9 cellular contexts compared by ENCODE assay signal in genomic region chr6:136772685-136773472, GRCh38. TPM values are rescaled to one million over a fixed set of nuclear protein-coding genes. Genes with fewer than 3 reads are reported as not detected.
DNase-seq lines count a peak whose midpoint lies in the region; ATAC-seq, FAIRE-seq and TF ChIP-seq lines count a peak whose summit lies in the region.
"Had no signal": no experiment of that assay in that cellular context is flagged by ENCODE, and none has a peak within 500 bp of the region (broad histone marks: within the 10 kb centered on the region; RNA-seq: fewer than 3 reads in every experiment).

No MANE protein-coding gene starts in this region.

- no peak overlapping the region for H2AFZ ChIP-seq in K562 (ENCODE audit: low read depth, low read length)

- peak; percentile 71 for ATAC-seq in GM19467 (IDR thresholded peaks at IDR 0.05; ENCODE audit: unreplicated experiment)
- ATAC-seq in HG03442 (IDR thresholded peaks at IDR 0.05; ENCODE audit: unreplicated experiment) = peak; percentile 56
- peak; percentile 49 for ATAC-seq in K562

- no peaks in the 10 kb centered on the region for H4K20me1 ChIP-seq in K562 (replicated peaks; ENCODE audit: control insufficient read depth, insufficient read depth, low read length)

- TF ChIP-seq CTCF in K562 (IDR thresholded peaks at IDR 0.05 in 2 of 3, conservative IDR thresholded peaks at IDR 0.05 in 1 of 3; ENCODE audit: insufficient read depth in 2 of 3, low read depth in 1 of 3, low read length in 3 of 3) (no peak), stomach (IDR thresholded peaks at IDR 0.05) (no peak), D721Med (IDR thresholded peaks at IDR 0.05; ENCODE audit: insufficient read depth, missing control alignments) (no peak), vagina (IDR thresholded peaks at IDR 0.05) (no peak)

- FAIRE-seq in K562 (lab: Jason Lieb, UNC) (no peak), D721Med (lab: Jason Lieb, UNC) (no peak)

- intact Hi-C loops in K562 (cut with micrococcal nuclease) (no loop called here), stomach (cut with DNase I; ENCODE audit: low total_unique reads) (no loop called here), vagina (cut with DNase I) (no loop called here)

- in situ Hi-C loops in K562 (cut with MboI) = no loop called here

- no peaks in the 10 kb centered on the region for H3K27me3 ChIP-seq in K562 (ENCODE audit: control insufficient read depth in 2 of 2, insufficient read depth in 2 of 2, low read length in 2 of 2)
- no peaks in the 10 kb centered on the region for H3K27me3 ChIP-seq in stomach
- no peaks in the 10 kb centered on the region for H3K27me3 ChIP-seq in vagina

- TF ChIP-seq RAD21 in K562 (CRISPR knock-in tag; conservative IDR thresholded peaks at IDR 0.05 in 1 of 2, IDR thresholded peaks at IDR 0.05 in 1 of 2) = no peak

- 23% methylated on average over 6 of the region's 6 CpGs for WGBS in K562 (ENCODE audit: insufficient coverage, low coverage, missing lambda C conversion rate)
- 50 to 82% (median 58%) methylated on average over 6 of the region's 6 CpGs for WGBS in stomach, 5 donors

- no peaks in the 10 kb centered on the region for H3K9me3 ChIP-seq in K562 (replicated peaks; ENCODE audit: control insufficient read depth, insufficient read depth, low read depth, low read length)
- no peaks in the 10 kb centered on the region for H3K9me3 ChIP-seq in stomach
- no peaks in the 10 kb centered on the region for H3K9me3 ChIP-seq in vagina

- peak; percentile 82 for DNase-seq in DMS79 treated with DMSO at 0.1 percent for 48 hours (lab: John Stamatoyannopoulos, UW)
- no peak for DNase-seq in K562 (ENCODE audit: extremely low read depth in 1 of 4, low spot score in 3 of 4)
- DNase-seq in stomach = no peak
- DNase-seq in D721Med (ENCODE audit: insufficient read length, low spot score) = no peak
- no peak for DNase-seq in activated CD8-positive, alpha-beta memory T cell treated with anti-CD3 and anti-CD28 coated beads, Interleukin-2, amount 50 U/mL, for 4 hours
- no peak for DNase-seq in vagina (ENCODE audit: extremely low spot score in 2 of 2)
- DNase-seq: right cardiac atrium had no signal

- H3K27ac ChIP-seq in K562 (ENCODE audit: extremely low read depth, low read depth, low read length) (peak overlapping the region; percentile 46; the same call in 1 of the 3 replicates), stomach (peak overlapping the region in 3 of 5 donors; percentile 45 to 59 (median 53)), vagina (no peak overlapping the region)

- H3K4me2 ChIP-seq in K562 (ENCODE audit: insufficient read depth, low read length) = no peak overlapping the region

- POLR2A ChIA-PET in K562 (lab: Yijun Ruan, JAX) = interaction anchor here (1.1 to 1.8 kb wide), 2 partner anchors 10 to 13 kb away, joined by 3 to 10 read pairs; no protein-coding TSS in a partner anchor

- TF ChIP-seq POLR2A in K562 (conservative IDR thresholded peaks at IDR 0.05) (no peak), stomach (IDR thresholded peaks at IDR 0.05) (no peak), vagina (IDR thresholded peaks at IDR 0.05) (no peak)

- CTCF ChIA-PET in K562 (lab: Yijun Ruan, JAX; ENCODE audit: low intra/inter-chr PET ratio) = no interaction called here

- no peak for TF ChIP-seq EP300 in K562 (IDR thresholded peaks at IDR 0.05; ENCODE audit: low read length)
- no peak for TF ChIP-seq EP300 in stomach (IDR thresholded peaks at IDR 0.05)

- peaks cover 92% of the 10 kb centered on the region for H3K79me2 ChIP-seq in K562 (ENCODE audit: control insufficient read depth, insufficient read depth, low read length)

- H3K4me3 ChIP-seq in K562 (no peak overlapping the region), stomach (no peak overlapping the region), vagina (no peak overlapping the region)

- no peaks in the 10 kb centered on the region for H3K9me1 ChIP-seq in K562 (ENCODE audit: control insufficient read depth, insufficient read depth, low read length)

- BruUV-seq in K562 (replicated peaks; lab: Mats Ljungman, UMichigan) = no TSS peak

- H3K36me3 ChIP-seq in K562 (ENCODE audit: control insufficient read depth, insufficient read depth, low read length) = no peaks in the 10 kb centered on the region
- no peaks in the 10 kb centered on the region for H3K36me3 ChIP-seq in stomach
- H3K36me3 ChIP-seq in vagina = no peaks in the 10 kb centered on the region

- no peak overlapping the region for H3K9ac ChIP-seq in K562 (ENCODE audit: insufficient read depth in 1 of 2, low read depth in 2 of 2, low read length in 2 of 2)

- H3K4me1 ChIP-seq in K562 (replicated peaks in 1 of 2; ENCODE audit: control insufficient read depth in 2 of 2, insufficient read depth in 2 of 2, low read length in 2 of 2) (peaks cover 0 to 16% of the 10 kb centered on the region in 2 experiments; a peak in 3 of 5 replicates), stomach (peaks cover 13 to 63% (median 47%) of the 10 kb centered on the region in 4 donors), vagina (peaks cover 53% of the 10 kb centered on the region)

TF ChIP-seq in K562, 482 proteins besides CTCF, POLR2A, EP300 and RAD21 (continues in another document):
- TF ChIP-seq, protein P1, sequence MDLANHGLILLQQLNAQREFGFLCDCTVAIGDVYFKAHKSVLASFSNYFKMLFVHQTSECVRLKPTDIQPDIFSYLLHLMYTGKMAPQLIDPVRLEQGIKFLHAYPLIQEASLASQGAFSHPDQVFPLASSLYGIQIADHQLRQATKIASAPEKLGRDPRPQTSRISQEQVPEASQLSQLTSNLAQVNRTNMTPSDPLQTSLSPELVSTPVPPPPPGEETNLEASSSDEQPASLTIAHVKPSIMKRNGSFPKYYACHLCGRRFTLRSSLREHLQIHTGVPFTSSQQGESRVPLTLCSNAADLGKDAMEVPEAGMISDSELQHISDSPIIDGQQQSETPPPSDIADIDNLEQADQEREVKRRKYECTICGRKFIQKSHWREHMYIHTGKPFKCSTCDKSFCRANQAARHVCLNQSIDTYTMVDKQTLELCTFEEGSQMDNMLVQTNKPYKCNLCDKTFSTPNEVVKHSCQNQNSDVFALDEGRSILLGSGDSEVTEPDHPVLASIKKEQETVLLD (IDR thresholded peaks at IDR 0.05) = no peak
- TF ChIP-seq RBM14 (IDR thresholded peaks at IDR 0.05; ENCODE audit: borderline replicate concordance, insufficient read depth, low read depth, low read length) = no peak
- TF ChIP-seq ZEB2 (IDR thresholded peaks at IDR 0.05) = 0 out of 2 replicates have a peak, but pooled peaks have one; percentile 43
- TF ChIP-seq ADNP (tag; IDR thresholded peaks at IDR 0.05) = no peak
- no peak for TF ChIP-seq THRAP3 (IDR thresholded peaks at IDR 0.05; ENCODE audit: borderline replicate concordance)
- TF ChIP-seq TCF15 (CRISPR knock-in tag; IDR thresholded peaks at IDR 0.05) = 0 out of 2 replicates have a peak, but pooled peaks have one; percentile 77

RNA-seq across cellular contexts. Expression of gene MAP3K5, which starts 19.4 kb away (rescaled TPM):
- 17.0 and 33.7 TPM in 2 replicates for total RNA-seq in K562 (2011; cell fraction: chromatin; rRNA removed; ENCODE audit: low replicate concordance)
- total RNA-seq in K562 (2011; cell fraction: nucleolus; rRNA removed) = 7.8 and 10.1 TPM in 2 replicates
- total RNA-seq in K562 (2011; cell fraction: nucleoplasm; rRNA removed) = 10.5 and 10.6 TPM in 2 replicates
- total RNA-seq in K562 (2014; rRNA removed) = 10.4 and 11.6 TPM in 2 replicates
- 12.7 and 15.3 TPM in 2 replicates for total RNA-seq in K562 (2014; rRNA removed; fragmentation: Illumina TruSeq; extraction: Trizol)
- total RNA-seq in K562 (2015; rRNA removed; fragmentation: Illumina TruSeq; extraction: Trizol) = 9.2 and 9.9 TPM in 2 replicates
- total RNA-seq in K562 (2021) = 11.7 and 13.0 TPM in 2 replicates
- 7.9 and 9.1 TPM in 2 replicates for polyA plus RNA-seq in K562 (2011; rRNA removed)
- polyA plus RNA-seq in K562 (2011; cell fraction: cytosol; rRNA removed) = 2.1 and 3.6 TPM in 2 replicates
- 6.2 and 8.7 TPM in 2 replicates for polyA plus RNA-seq in K562 (2011; cell fraction: nucleus; rRNA removed)
- polyA plus RNA-seq in K562 (2012) = 6.6 and 6.7 TPM in 2 replicates
- polyA plus RNA-seq in K562 (2014; fragmentation: Illumina TruSeq; extraction: Trizol) = 8.6 and 10.4 TPM in 2 replicates
- 1 to 10 TPM; 2.2 to 3.3 TPM for polyA plus RNA-seq in K562 (2014; fragmentation: Nextera tagmentation; extraction: Ambion mirVana)
- 6.9 and 7.3 TPM in 2 replicates for polyA plus RNA-seq in K562 (2014; rRNA removed)
- polyA minus RNA-seq in K562 (2011; rRNA and poly(A)+ RNA removed) = 13.9 and 23.8 TPM in 2 replicates
- polyA minus RNA-seq in K562 (2011; cell fraction: cytosol; rRNA and poly(A)+ RNA removed) = 5.1 and 5.8 TPM in 2 replicates
- polyA minus RNA-seq in K562 (2011; cell fraction: nucleus; rRNA and poly(A)+ RNA removed) = 9.0 and 19.5 TPM in 2 replicates
- 10 to 100 TPM; 23.2 to 40.3 (median 24.5) TPM for total RNA-seq in stomach
- 10 to 100 TPM in 2 of 3 donors, 1 to 10 TPM in 1; 4.9 to 12.5 (median 12.4) TPM for polyA plus RNA-seq in stomach
- 31.2 TPM for total RNA-seq in vagina

RNA-seq across cellular contexts. Expression of gene PEX7, which starts 49.5 kb away (rescaled TPM):
- total RNA-seq in K562 (2011; cell fraction: chromatin; rRNA removed; ENCODE audit: low replicate concordance) = 7.4 and 8.8 TPM in 2 replicates
- total RNA-seq in K562 (2011; cell fraction: nucleolus; rRNA removed) = 5.7 and 11.1 TPM in 2 replicates
- 7.6 and 8.1 TPM in 2 replicates for total RNA-seq in K562 (2011; cell fraction: nucleoplasm; rRNA removed)
- total RNA-seq in K562 (2014; rRNA removed) (12.0 and 18.0 TPM in 2 replicates), K562 (2014; rRNA removed; fragmentation: Illumina TruSeq; extraction: Trizol) (9.7 and 12.7 TPM in 2 replicates), K562 (2015; rRNA removed; fragmentation: Illumina TruSeq; extraction: Trizol) (7.2 and 7.3 TPM in 2 replicates), K562 (2021) (9.1 and 9.6 TPM in 2 replicates), stomach (10 to 100 TPM in 3 of 5 donors, 1 to 10 TPM in 1, not detected in 1; 2.7 to 38.5 (median 18.1) TPM), vagina (6.1 TPM)
- polyA plus RNA-seq in K562 (2011; rRNA removed) (12.5 and 12.9 TPM in 2 replicates), K562 (2014; fragmentation: Illumina TruSeq; extraction: Trizol) (6.2 and 6.5 TPM in 2 replicates), K562 (2014; fragmentation: Nextera tagmentation; extraction: Ambion mirVana) (1 to 10 TPM; 1.6 to 2.2 TPM), K562 (2014; rRNA removed) (10.9 and 12.5 TPM in 2 replicates), stomach (10 to 100 TPM in 2 of 3 donors, 1 to 10 TPM in 1; 7.3 to 21.5 (median 14.6) TPM)
- 7.9 and 14.9 TPM in 2 replicates for polyA plus RNA-seq in K562 (2011; cell fraction: cytosol; rRNA removed)
- 5.3 and 7.8 TPM in 2 replicates for polyA plus RNA-seq in K562 (2011; cell fraction: nucleus; rRNA removed)
- polyA plus RNA-seq in K562 (2012) = 6.7 and 6.8 TPM in 2 replicates
- polyA minus RNA-seq in K562 (2011; rRNA and poly(A)+ RNA removed) = 12.9 and 14.7 TPM in 2 replicates
- polyA minus RNA-seq in K562 (2011; cell fraction: cytosol; rRNA and poly(A)+ RNA removed) = 2.7 and 5.4 TPM in 2 replicates
- polyA minus RNA-seq in K562 (2011; cell fraction: nucleus; rRNA and poly(A)+ RNA removed) = 11.0 and 12.4 TPM in 2 replicates
